In genomic region chr19:38830039-38830733, GRCh38 we compare ENCODE assay signal across 8 cellular contexts. TPM values are rescaled to one million over a fixed set of nuclear protein-coding genes. Genes with fewer than 3 reads are reported as not detected.
DNase-seq lines count a peak whose midpoint lies in the region; ATAC-seq and TF ChIP-seq lines count a peak whose summit lies in the region.
"Had no signal": no experiment of that assay in that cellular context is flagged by ENCODE, and none has a peak within 500 bp of the region (broad histone marks: within the 10 kb centered on the region; RNA-seq: fewer than 3 reads in every experiment).

No MANE protein-coding gene starts in this region.

- intact Hi-C loops in esophagus muscularis mucosa (cut with DNase I): loop anchor here (10.0 kb wide), 1 partner anchor 195 kb away; no protein-coding TSS in a partner anchor
- intact Hi-C loops in gastrocnemius medialis (cut with DNase I; ENCODE audit: low total_unique reads): loop anchor here (2.0 to 10.0 kb wide), 5 partner anchors 61 to 575 kb away; partner anchors contain the start of genes MRPS12, RYR1, SARS2 and ZFP36

- no peak for TF ChIP-seq CTCF in SU-DHL-6 (IDR thresholded peaks at IDR 0.05; ENCODE audit: insufficient read depth, low read length, poor library complexity, severe bottlenecking)
- no peak for TF ChIP-seq CTCF in esophagus muscularis mucosa (IDR thresholded peaks at IDR 0.05)
- TF ChIP-seq CTCF in gastrocnemius medialis (IDR thresholded peaks at IDR 0.05 in 4 of 5, conservative IDR thresholded peaks at IDR 0.05 in 1 of 5): no peak

- DNase-seq in EH (ENCODE audit: low read depth) (peak; percentile 70), esophagus muscularis mucosa (ENCODE audit: extremely low spot score) (no peak), gastrocnemius medialis (no peak), NCI-H69 (lab: John Stamatoyannopoulos, UW) (no peak), COLO829 (ENCODE audit: low spot score) (no peak), NCI-H1694 treated with DMSO at 0.1 percent for 48 hours (lab: John Stamatoyannopoulos, UW) (no peak)
- DNase-seq: aorta had no signal

- ATAC-seq in gastrocnemius medialis: no peak

- TF ChIP-seq POLR2A in esophagus muscularis mucosa (IDR thresholded peaks at IDR 0.05; ENCODE audit: low read depth) (no peak), gastrocnemius medialis (IDR thresholded peaks at IDR 0.05) (no peak)

- H3F3A ChIP-seq in SU-DHL-6 (ENCODE audit: insufficient read depth): peaks cover 21% of the 10 kb centered on the region

- WGBS in esophagus muscularis mucosa: 79% methylated on average over 4 of the region's 4 CpGs

- H3K36me3 ChIP-seq in SU-DHL-6 (ENCODE audit: low read length): no peaks in the 10 kb centered on the region
- peaks cover 12 to 53% (median 45%) of the 10 kb centered on the region in 4 donors for H3K36me3 ChIP-seq in esophagus muscularis mucosa
- peaks cover 0 to 29% of the 10 kb centered on the region in 2 donors for H3K36me3 ChIP-seq in gastrocnemius medialis

- H3K4me3 ChIP-seq in SU-DHL-6 (ENCODE audit: insufficient read depth, low read length, poor library complexity, severe bottlenecking) (peak overlapping the region; percentile 69), esophagus muscularis mucosa (peak overlapping the region in 3 of 4 donors; percentile 69 to 76 (median 71)), gastrocnemius medialis (peak overlapping the region; percentile 63 to 83 (median 74))

- peak overlapping the region; percentile 84 for H3K9ac ChIP-seq in SU-DHL-6 (ENCODE audit: low read length)

- no peak for TF ChIP-seq EP300 in esophagus muscularis mucosa (IDR thresholded peaks at IDR 0.05)

- H3K9me3 ChIP-seq in SU-DHL-6 (ENCODE audit: insufficient read depth, low read length) (no peaks in the 10 kb centered on the region), esophagus muscularis mucosa (no peaks in the 10 kb centered on the region), gastrocnemius medialis (no peaks in the 10 kb centered on the region)

- H3K27ac ChIP-seq in SU-DHL-6 (ENCODE audit: low read depth, low read length): no peak overlapping the region
- H3K27ac ChIP-seq in esophagus muscularis mucosa (replicated peaks in 1 of 4): peak overlapping the region; percentile 89 to 93 (median 92)
- H3K27ac ChIP-seq in gastrocnemius medialis: peak overlapping the region; percentile 91 to 100 (median 98)

- H3K79me2 ChIP-seq in SU-DHL-6 (ENCODE audit: insufficient read depth, low read length): peaks cover 11% of the 10 kb centered on the region; the same call in 1 of the 2 replicates

- no peaks in the 10 kb centered on the region for H3K9me2 ChIP-seq in SU-DHL-6 (replicated peaks; ENCODE audit: insufficient read depth, low read length)

- H3K27me3 ChIP-seq in SU-DHL-6 (ENCODE audit: low read length): no peaks in the 10 kb centered on the region
- no peaks in the 10 kb centered on the region for H3K27me3 ChIP-seq in esophagus muscularis mucosa
- no peaks in the 10 kb centered on the region for H3K27me3 ChIP-seq in gastrocnemius medialis

- no peak overlapping the region for H2AFZ ChIP-seq in SU-DHL-6 (ENCODE audit: low read depth, low read length, severe bottlenecking)

- in situ Hi-C loops in gastrocnemius medialis (cut with MboI; ENCODE audit: low sequenced_read_pairs in 4 of 4): loop anchor here in 2 of 4 donors (10.0 to 25.0 kb wide), 3 partner anchors 75 to 443 kb away; partner anchors contain the start of genes ACTN4 (in 1 of the 2), GGN (in 1 of the 2) and SPRED3 (in 1 of the 2)

- H3K4me1 ChIP-seq in esophagus muscularis mucosa: peaks cover 34 to 57% (median 42%) of the 10 kb centered on the region in 4 donors
- peaks cover 48 to 62% of the 10 kb centered on the region in 2 donors for H3K4me1 ChIP-seq in gastrocnemius medialis

- no peaks in the 10 kb centered on the region for H4K20me1 ChIP-seq in SU-DHL-6 (ENCODE audit: low read depth, low read length)

- peak overlapping the region; percentile 65 for H3K4me2 ChIP-seq in SU-DHL-6 (ENCODE audit: low read depth, low read length, poor library complexity, severe bottlenecking)

RNA-seq across cellular contexts. Expression of gene ECH1, which starts 1.4 kb away (rescaled TPM):
- 100 to 1,000 TPM; 117 to 188 (median 155) TPM for total RNA-seq in esophagus muscularis mucosa
- total RNA-seq in gastrocnemius medialis: 100 to 1,000 TPM in 3 of 4 donors, 10 to 100 TPM in 1; 99.6 to 302 (median 172) TPM

RNA-seq across cellular contexts. Expression of gene LGALS4, which starts 17.4 kb away (rescaled TPM):
- total RNA-seq in esophagus muscularis mucosa (1 to 10 TPM in 1 of 4 donors, under 1 TPM in 2, not detected in 1; 0.42 to 2.9 (median 0.50) TPM), gastrocnemius medialis (10 to 100 TPM in 1 of 4 donors, 1 to 10 TPM in 1, under 1 TPM in 1, not detected in 1; 0.55 to 14.2 (median 1.2) TPM)

RNA-seq across cellular contexts. Expression of gene HNRNPL, which starts 19.6 kb away (rescaled TPM):
- total RNA-seq in esophagus muscularis mucosa: 100 to 1,000 TPM; 126 to 202 (median 180) TPM
- 100 to 1,000 TPM in 3 of 4 donors, 10 to 100 TPM in 1; 88.3 to 172 (median 126) TPM for total RNA-seq in gastrocnemius medialis

RNA-seq across cellular contexts. Expression of gene LGALS7B, which starts 41.2 kb away (rescaled TPM):
- total RNA-seq in esophagus muscularis mucosa (not detected), gastrocnemius medialis (not detected)
- total RNA-seq: aorta had no signal

RNA-seq across cellular contexts. Expression of gene RINL, which starts 47.9 kb away (rescaled TPM):
- total RNA-seq in esophagus muscularis mucosa: 10 to 100 TPM in 1 of 4 donors, 1 to 10 TPM in 3; 4.6 to 10.4 (median 6.6) TPM
- total RNA-seq in gastrocnemius medialis: 1 to 10 TPM in 3 of 4 donors, under 1 TPM in 1; 0.95 to 3.3 (median 2.9) TPM
